9 cellular contexts compared by ENCODE assay signal in the genomic region with DNA sequence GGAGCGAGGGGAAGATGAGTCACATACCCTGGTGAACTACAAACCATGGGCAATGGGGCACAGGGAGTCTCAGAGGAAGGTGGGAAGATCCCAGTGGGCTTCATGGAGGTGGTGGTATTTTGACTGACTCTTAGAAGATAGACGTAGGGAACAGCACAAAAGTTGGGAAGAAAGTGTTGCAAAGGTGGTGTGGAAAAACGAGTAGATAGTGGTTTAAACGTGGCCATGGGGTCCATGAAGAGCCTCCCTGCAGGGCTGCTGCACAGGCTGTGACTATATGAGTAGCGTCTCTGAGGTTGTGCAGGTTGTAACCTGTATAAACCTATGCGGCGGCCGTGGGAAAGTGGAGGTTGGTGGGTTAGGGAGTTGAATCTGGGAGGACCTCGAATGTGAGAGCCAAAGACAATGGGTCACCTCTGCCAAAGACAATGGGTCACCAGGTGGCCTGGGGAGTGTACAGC. TPM values are rescaled to one million over a fixed set of nuclear protein-coding genes. Genes with fewer than 3 reads are reported as not detected.
DNase-seq lines count a peak whose midpoint lies in the region; ATAC-seq, FAIRE-seq and TF ChIP-seq lines count a peak whose summit lies in the region.
"Had no signal": no experiment of that assay in that cellular context is flagged by ENCODE, and none has a peak within 500 bp of the region (broad histone marks: within the 10 kb centered on the region; RNA-seq: fewer than 3 reads in every experiment).

No MANE protein-coding gene starts in this region.

- H3K4me1 ChIP-seq in DOHH2 (ENCODE audit: control insufficient read depth, low read length) (peaks cover 21% of the 10 kb centered on the region), endothelial cell of umbilical vein (ENCODE audit: control insufficient read depth, extremely low read depth, insufficient read depth, low read length) (peaks cover 13% of the 10 kb centered on the region), skeletal muscle tissue (ENCODE audit: control insufficient read depth in 3 of 3, insufficient read depth in 3 of 3, low read length in 3 of 3) (peaks cover 19 to 23% (median 21%) of the 10 kb centered on the region in 3 donors)

- no peaks in the 10 kb centered on the region for H4K20me1 ChIP-seq in DOHH2 (ENCODE audit: control insufficient read depth, insufficient read depth, low read depth, low read length)
- no peaks in the 10 kb centered on the region for H4K20me1 ChIP-seq in endothelial cell of umbilical vein (replicated peaks; ENCODE audit: control insufficient read depth, extremely low read depth, insufficient read depth, low read length)

- no TSS peak for BruUV-seq in endothelial cell of umbilical vein (replicated peaks; lab: Mats Ljungman, UMichigan)

- no peak for TF ChIP-seq POLR2A in endothelial cell of umbilical vein (IDR thresholded peaks at IDR 0.05; ENCODE audit: low read depth, low read length)

- H3K27me3 ChIP-seq in DOHH2 (ENCODE audit: control insufficient read depth, low read length) (peaks cover 16% of the 10 kb centered on the region), endothelial cell of umbilical vein (ENCODE audit: control insufficient read depth in 2 of 2, insufficient read depth in 2 of 2, low read length in 2 of 2) (no peaks in the 10 kb centered on the region), skeletal muscle tissue (ENCODE audit: control insufficient read depth in 3 of 3, insufficient read depth in 3 of 3, low read length in 3 of 3) (peaks cover 10 to 12% (median 12%) of the 10 kb centered on the region in 3 donors)

- no peak for TF ChIP-seq CTCF in DOHH2 (IDR thresholded peaks at IDR 0.05; ENCODE audit: low read depth, low read length, poor library complexity, severe bottlenecking)
- TF ChIP-seq CTCF in RWPE1 (conservative IDR thresholded peaks at IDR 0.05; ENCODE audit: low read depth) = no peak
- TF ChIP-seq CTCF in endothelial cell of umbilical vein (IDR thresholded peaks at IDR 0.05; ENCODE audit: extremely low read depth in 1 of 2, insufficient read depth in 1 of 2, low read depth in 1 of 2, low read length in 2 of 2) = no peak

- H3K4me3 ChIP-seq in DOHH2 (ENCODE audit: low read length) = peak overlapping the region; percentile 27; the same call in 1 of the 2 replicates
- H3K4me3 ChIP-seq in endothelial cell of umbilical vein (replicated peaks in 1 of 3; ENCODE audit: insufficient read depth in 1 of 3, low read depth in 1 of 3, low read length in 3 of 3) = no peak overlapping the region
- no peak overlapping the region for H3K4me3 ChIP-seq in skeletal muscle tissue (ENCODE audit: low read length in 3 of 3)
- H3K4me3 ChIP-seq: mucosa of descending colon had no signal

- H3K79me2 ChIP-seq in DOHH2 (ENCODE audit: control insufficient read depth, low read length) (no peaks in the 10 kb centered on the region), endothelial cell of umbilical vein (ENCODE audit: control insufficient read depth, insufficient read depth, low read length) (no peaks in the 10 kb centered on the region)

- intact Hi-C loops in endothelial cell of umbilical vein (cut with micrococcal nuclease) = loop anchor here (1.0 to 10.0 kb wide), 5 partner anchors 15 to 341 kb away; a partner anchor contains a TSS

- POLR2A ChIA-PET in RWPE1 (lab: Yijun Ruan, JAX; ENCODE audit: low non-redundant PET) = interaction anchor here (0.6 kb wide), 1 partner anchor 21 kb away, joined by 4 read pairs; no protein-coding TSS in a partner anchor
- POLR2A ChIA-PET in endothelial cell of umbilical vein (lab: Charles Lee) = no interaction called here

- dilution Hi-C loops in endothelial cell of umbilical vein (cut with MboI; ENCODE audit: extremely low pct_ligation_motif_present, low sequenced_read_pairs) = no loop called here

- no peak for FAIRE-seq in endothelial cell of umbilical vein (lab: Jason Lieb, UNC)

- no peaks in the 10 kb centered on the region for H3F3A ChIP-seq in DOHH2 (ENCODE audit: control insufficient read depth, insufficient read depth)

- H3K9me1 ChIP-seq in endothelial cell of umbilical vein (replicated peaks; ENCODE audit: control insufficient read depth, extremely low read depth, insufficient read depth, low read length) = no peaks in the 10 kb centered on the region

- no peak for DNase-seq in RWPE1 (ENCODE audit: low spot score)
- no peak for DNase-seq in endothelial cell of umbilical vein (ENCODE audit: low read depth, low spot score)
- no peak for DNase-seq in DMS153 (lab: John Stamatoyannopoulos, UW)

- no peaks in the 10 kb centered on the region for H3K9me2 ChIP-seq in DOHH2 (replicated peaks; ENCODE audit: control insufficient read depth, low read length)

- ATAC-seq in GM18517 (IDR thresholded peaks at IDR 0.05; ENCODE audit: unreplicated experiment) (no peak), GM19395 (IDR thresholded peaks at IDR 0.05; ENCODE audit: unreplicated experiment) (no peak), GM19397 (IDR thresholded peaks at IDR 0.05; ENCODE audit: unreplicated experiment) (no peak)

- peak overlapping the region; percentile 55 for H3K4me2 ChIP-seq in DOHH2 (ENCODE audit: low read length)
- peak overlapping the region; percentile 13 for H3K4me2 ChIP-seq in endothelial cell of umbilical vein (ENCODE audit: insufficient read depth, low read length)

- H3K27ac ChIP-seq in DOHH2 (ENCODE audit: low read depth, low read length) (no peak overlapping the region), RWPE1 (peak overlapping the region; percentile 54), endothelial cell of umbilical vein (ENCODE audit: insufficient read depth, low read depth, low read length) (peak overlapping the region; percentile 12), skeletal muscle tissue (ENCODE audit: low read depth, low read length) (peak overlapping the region; percentile 19)

- CTCF ChIA-PET in RWPE1 (lab: Yijun Ruan, JAX) = interaction anchor here (0.6 to 3.7 kb wide), 11 partner anchors 11 to 505 kb away, joined by 3 to 57 read pairs (median 6); a partner anchor contains a TSS
- CTCF ChIA-PET in endothelial cell of umbilical vein (lab: Charles Lee) = interaction anchor here (1.2 to 7.3 kb wide), 7 partner anchors 18 to 453 kb away, joined by 3 to 254 read pairs (median 5); a partner anchor contains a TSS

- H2AFZ ChIP-seq in endothelial cell of umbilical vein (ENCODE audit: low read depth, low read length) = no peak overlapping the region

- no peaks in the 10 kb centered on the region for H3K36me3 ChIP-seq in DOHH2 (ENCODE audit: control insufficient read depth, low read length)
- H3K36me3 ChIP-seq in endothelial cell of umbilical vein (ENCODE audit: control insufficient read depth in 2 of 2, extremely low read depth in 1 of 2, insufficient read depth in 2 of 2, low read length in 2 of 2) = no peaks in the 10 kb centered on the region
- no peaks in the 10 kb centered on the region for H3K36me3 ChIP-seq in skeletal muscle tissue (ENCODE audit: control insufficient read depth in 3 of 3, insufficient read depth in 3 of 3, low read length in 3 of 3)

- H3K9ac ChIP-seq in endothelial cell of umbilical vein (replicated peaks; ENCODE audit: extremely low read depth, insufficient read depth, low read length) = no peak overlapping the region
- H3K9ac ChIP-seq in skeletal muscle tissue (ENCODE audit: low read depth in 1 of 3, low read length in 3 of 3) = peak overlapping the region in 2 of 3 donors; percentile 32 to 41

- H3K9me3 ChIP-seq in DOHH2 (ENCODE audit: control insufficient read depth, insufficient read depth, low read length) = no peaks in the 10 kb centered on the region
- no peaks in the 10 kb centered on the region for H3K9me3 ChIP-seq in endothelial cell of umbilical vein (replicated peaks; ENCODE audit: control insufficient read depth, insufficient read depth, low read length)
- H3K9me3 ChIP-seq in skeletal muscle tissue (ENCODE audit: control insufficient read depth in 3 of 3, low read length in 3 of 3) = no peaks in the 10 kb centered on the region
- H3K9me3 ChIP-seq: mucosa of descending colon had no signal

RNA-seq across cellular contexts. Expression of a gene that starts 13.8 kb away (rescaled TPM):
- total RNA-seq in endothelial cell of umbilical vein (63.7 and 70.8 TPM in 2 replicates), skeletal muscle tissue (37.6 TPM)
- 79.5 and 93.2 TPM in 2 replicates for polyA plus RNA-seq in endothelial cell of umbilical vein
- polyA plus RNA-seq in endothelial cell of umbilical vein (2011; cell fraction: cytosol; rRNA removed) = 47.6 and 58.9 TPM in 2 replicates
- polyA plus RNA-seq in endothelial cell of umbilical vein (2011; cell fraction: nucleus; rRNA removed) = 72.5 and 108 TPM in 2 replicates
- polyA plus RNA-seq in endothelial cell of umbilical vein (2012) = 36.0 and 47.0 TPM in 2 replicates
- polyA minus RNA-seq in endothelial cell of umbilical vein = 32.0 and 39.4 TPM in 2 replicates
- polyA minus RNA-seq in endothelial cell of umbilical vein (2011; cell fraction: cytosol; rRNA and poly(A)+ RNA removed) = 16.4 TPM
- 16.7 and 31.8 TPM in 2 replicates for polyA minus RNA-seq in endothelial cell of umbilical vein (2011; cell fraction: nucleus; rRNA and poly(A)+ RNA removed)

RNA-seq across cellular contexts. Expression of a gene that starts 17.5 kb away (rescaled TPM):
- 0.55 and 1.6 TPM in 2 replicates for total RNA-seq in endothelial cell of umbilical vein
- polyA plus RNA-seq in endothelial cell of umbilical vein = 0.41 and 0.92 TPM in 2 replicates
- 0.36 and 0.69 TPM in 2 replicates for polyA plus RNA-seq in endothelial cell of umbilical vein (2011; cell fraction: cytosol; rRNA removed)
- polyA plus RNA-seq in endothelial cell of umbilical vein (2011; cell fraction: nucleus; rRNA removed) = 1.3 and 1.7 TPM in 2 replicates
- 1.0 and 2.6 TPM in 2 replicates for polyA plus RNA-seq in endothelial cell of umbilical vein (2012)
- 0.22 and 0.45 TPM in 2 replicates for polyA minus RNA-seq in endothelial cell of umbilical vein
- 0.72 TPM for polyA minus RNA-seq in endothelial cell of umbilical vein (2011; cell fraction: cytosol; rRNA and poly(A)+ RNA removed)
- polyA minus RNA-seq in endothelial cell of umbilical vein (2011; cell fraction: nucleus; rRNA and poly(A)+ RNA removed) = 0.14 TPM in 1 of 2 replicates, not detected in the other
- total RNA-seq in skeletal muscle tissue = 1.0 TPM

RNA-seq across cellular contexts. Expression of a gene that starts 17.6 kb away (rescaled TPM):
- 79.6 and 83.1 TPM in 2 replicates for total RNA-seq in endothelial cell of umbilical vein
- 117 and 125 TPM in 2 replicates for polyA plus RNA-seq in endothelial cell of umbilical vein
- 75.8 and 81.7 TPM in 2 replicates for polyA plus RNA-seq in endothelial cell of umbilical vein (2011; cell fraction: cytosol; rRNA removed)
- 327 and 344 TPM in 2 replicates for polyA plus RNA-seq in endothelial cell of umbilical vein (2011; cell fraction: nucleus; rRNA removed)
- 67.4 and 75.2 TPM in 2 replicates for polyA plus RNA-seq in endothelial cell of umbilical vein (2012)
- 177 and 187 TPM in 2 replicates for polyA minus RNA-seq in endothelial cell of umbilical vein
- 82.2 TPM for polyA minus RNA-seq in endothelial cell of umbilical vein (2011; cell fraction: cytosol; rRNA and poly(A)+ RNA removed)
- 63.1 and 94.4 TPM in 2 replicates for polyA minus RNA-seq in endothelial cell of umbilical vein (2011; cell fraction: nucleus; rRNA and poly(A)+ RNA removed)
- 18.8 TPM for total RNA-seq in skeletal muscle tissue

RNA-seq across cellular contexts. Expression of a gene that starts 26.1 kb away (rescaled TPM):
- total RNA-seq in endothelial cell of umbilical vein (10.9 and 12.3 TPM in 2 replicates), skeletal muscle tissue (4.2 TPM)
- 4.3 and 5.6 TPM in 2 replicates for polyA plus RNA-seq in endothelial cell of umbilical vein
- polyA plus RNA-seq in endothelial cell of umbilical vein (2011; cell fraction: cytosol; rRNA removed) = 7.0 and 8.7 TPM in 2 replicates
- polyA plus RNA-seq in endothelial cell of umbilical vein (2011; cell fraction: nucleus; rRNA removed) = 8.0 and 9.7 TPM in 2 replicates
- polyA plus RNA-seq in endothelial cell of umbilical vein (2012) = 12.8 and 12.9 TPM in 2 replicates
- polyA minus RNA-seq in endothelial cell of umbilical vein = 11.8 and 13.0 TPM in 2 replicates
- polyA minus RNA-seq in endothelial cell of umbilical vein (2011; cell fraction: cytosol; rRNA and poly(A)+ RNA removed) = 14.4 TPM
- 5.4 and 5.8 TPM in 2 replicates for polyA minus RNA-seq in endothelial cell of umbilical vein (2011; cell fraction: nucleus; rRNA and poly(A)+ RNA removed)

RNA-seq across cellular contexts. Expression of a gene that starts 26.1 kb away (rescaled TPM):
- 75.0 and 77.3 TPM in 2 replicates for total RNA-seq in endothelial cell of umbilical vein
- polyA plus RNA-seq in endothelial cell of umbilical vein = 144 and 204 TPM in 2 replicates
- 101 and 131 TPM in 2 replicates for polyA plus RNA-seq in endothelial cell of umbilical vein (2011; cell fraction: cytosol; rRNA removed)
- polyA plus RNA-seq in endothelial cell of umbilical vein (2011; cell fraction: nucleus; rRNA removed) = 63.5 and 73.0 TPM in 2 replicates
- 95.6 and 111 TPM in 2 replicates for polyA plus RNA-seq in endothelial cell of umbilical vein (2012)
- polyA minus RNA-seq in endothelial cell of umbilical vein = 35.5 and 39.4 TPM in 2 replicates
- polyA minus RNA-seq in endothelial cell of umbilical vein (2011; cell fraction: cytosol; rRNA and poly(A)+ RNA removed) = 61.4 TPM
- polyA minus RNA-seq in endothelial cell of umbilical vein (2011; cell fraction: nucleus; rRNA and poly(A)+ RNA removed) = 12.0 and 28.5 TPM in 2 replicates
- total RNA-seq in skeletal muscle tissue = 41.2 TPM
